In the genomic region with DNA sequence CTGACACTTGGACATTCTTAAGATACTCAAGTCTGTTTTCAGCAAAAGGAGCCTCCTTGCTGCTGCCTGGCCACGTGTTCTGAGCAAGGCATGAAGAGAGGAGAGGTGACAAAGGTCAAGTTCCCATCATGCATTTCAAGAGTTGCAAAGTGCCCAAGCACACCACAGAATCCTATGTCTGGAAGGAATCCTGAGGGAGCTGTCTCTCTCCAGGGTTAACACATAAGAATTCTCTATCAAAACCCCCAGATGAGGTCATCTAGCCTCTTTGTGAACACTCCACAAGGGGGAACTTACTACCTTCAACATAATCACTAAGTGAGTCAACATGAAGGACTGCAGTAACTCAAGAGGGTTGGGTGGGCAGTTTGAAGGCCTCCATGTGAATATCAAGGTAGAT, we compare ENCODE assay signal across 1 cellular context.
TF ChIP-seq lines count a peak whose summit lies in the region.

No MANE protein-coding gene starts in this region.

TF ChIP-seq in GM12878, 131 proteins besides CTCF, POLR2A, EP300 and RAD21:
- TF ChIP-seq ZZZ3 (IDR thresholded peaks at IDR 0.05; ENCODE audit: control insufficient read depth, insufficient read length, low read depth): no peak
- TF ChIP-seq RELA (IDR thresholded peaks at IDR 0.05; ENCODE audit: borderline replicate concordance, partially characterized antibody): no peak
- peak; percentile 64 for TF ChIP-seq NR2F1 (conservative IDR thresholded peaks at IDR 0.05)
- no peak for TF ChIP-seq ATF3 (IDR thresholded peaks at IDR 0.05; ENCODE audit: borderline replicate concordance, extremely low read depth, low read depth, low read length)
- TF ChIP-seq NBN (IDR thresholded peaks at IDR 0.05): no peak
- TF ChIP-seq PAX5 (IDR thresholded peaks at IDR 0.05; ENCODE audit: borderline replicate concordance, low read depth, low read length): no peak
- no peak for TF ChIP-seq PML (IDR thresholded peaks at IDR 0.05; ENCODE audit: low read length)
